Comparison of ENCODE assay signal across 20 cellular contexts in the genomic region with DNA sequence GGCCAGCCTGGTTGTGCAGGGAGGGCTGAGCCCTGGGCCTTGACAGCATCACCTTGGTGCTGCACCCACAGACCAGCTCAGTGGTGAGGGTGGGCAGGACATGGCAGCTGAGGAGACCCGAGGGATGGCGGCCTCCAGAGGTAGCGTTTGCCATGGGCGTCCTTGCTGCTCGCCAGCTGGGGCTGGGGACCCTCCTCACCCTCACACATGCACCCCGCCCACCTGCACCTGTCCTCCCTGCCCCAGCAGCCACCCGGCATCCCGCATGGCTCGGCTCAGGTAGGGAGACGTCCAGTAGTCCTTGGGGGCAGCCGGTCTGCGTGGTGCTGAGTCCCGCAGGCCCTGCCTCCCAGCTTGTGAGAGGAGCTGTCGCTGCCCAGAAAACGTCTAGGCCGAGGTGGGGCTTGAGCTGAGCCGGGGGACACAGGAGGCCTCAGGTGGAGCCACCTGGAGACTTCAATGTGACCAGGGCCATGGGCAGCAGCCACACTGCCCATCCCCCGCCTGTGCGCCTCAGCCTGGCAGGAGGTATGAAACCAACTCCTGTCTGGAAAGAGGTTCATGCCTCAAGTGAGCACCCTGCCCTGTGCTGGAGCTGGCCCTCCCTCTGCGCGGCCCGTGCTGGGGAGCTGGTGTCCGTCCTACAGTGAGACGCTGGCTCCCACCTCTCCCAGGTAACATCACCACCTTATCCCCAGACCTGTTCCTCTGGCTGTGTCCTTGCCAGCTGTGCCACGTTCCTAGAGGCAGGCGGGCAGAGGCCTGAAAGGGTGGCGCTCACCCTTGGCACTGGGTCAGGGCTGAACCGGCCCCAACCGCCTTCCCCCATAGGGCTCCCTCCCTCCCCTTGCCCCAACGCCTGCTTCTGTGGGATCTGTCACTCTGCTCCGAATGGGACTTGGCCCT. TPM values are rescaled to one million over a fixed set of nuclear protein-coding genes. Genes with fewer than 3 reads are reported as not detected.
DNase-seq lines count a peak whose midpoint lies in the region; ATAC-seq and TF ChIP-seq lines count a peak whose summit lies in the region.
"Had no signal": no experiment of that assay in that cellular context is flagged by ENCODE, and none has a peak within 500 bp of the region (broad histone marks: within the 10 kb centered on the region; RNA-seq: fewer than 3 reads in every experiment).

No MANE protein-coding gene starts in this region.

- H3K4me3 ChIP-seq in thyroid gland (replicated peaks in 1 of 3) = no peak overlapping the region
- H3K4me3 ChIP-seq: heart left ventricle, Peyer's patch, psoas muscle, tibial artery had no signal

- H3K36me3 Mint-ChIP-seq in activated T-cell treated with anti-CD3 and anti-CD28 coated beads, Interleukin-2, amount 50 U/mL, for 4 hours (ENCODE audit: insufficient read depth) = no peaks in the 10 kb centered on the region
- peaks cover 0 to 3% of the 10 kb centered on the region in 2 donors for H3K36me3 Mint-ChIP-seq in activated T-cell treated with anti-CD3 and anti-CD28 coated beads, Interleukin-2, amount 50 U/mL, for 72 hours (ENCODE audit: insufficient read depth in 2 of 2)
- H3K36me3 Mint-ChIP-seq in effector memory CD8-positive, alpha-beta T cell (ENCODE audit: insufficient read depth) = peaks cover 5% of the 10 kb centered on the region
- H3K36me3 Mint-ChIP-seq: natural killer cell had no signal

- H3K36me3 ChIP-seq in thyroid gland = no peaks in the 10 kb centered on the region
- H3K36me3 ChIP-seq: heart left ventricle, Peyer's patch, tibial artery had no signal

- peak; percentile 2 for DNase-seq in activated T-cell treated with anti-CD3 and anti-CD28 coated beads, Interleukin-2, amount 50 U/mL, for 4 hours
- no peak for DNase-seq in activated T-cell treated with anti-CD3 and anti-CD28 coated beads, Interleukin-2, amount 50 U/mL, for 72 hours
- DNase-seq in RPMI8226 (peak; percentile 47), left lobe of liver (ENCODE audit: low spot score) (peak; percentile 83), thyroid gland (peak; percentile 91 to 95)
- DNase-seq in effector memory CD8-positive, alpha-beta T cell = no peak
- DNase-seq: activated CD4-positive, alpha-beta T cell treated with anti-CD3 and anti-CD28 coated beads for 36 hours; activated gamma-delta T cell treated with Interleukin-2 at 50 U/mL for 16 hours; cerebellar nuclear complex; H7; mesendoderm; natural killer cell; Peyer's patch; tibial artery had no signal

- H3K4me1 ChIP-seq in thyroid gland = peaks cover 35 to 42% of the 10 kb centered on the region in 2 donors

- peaks cover 3% of the 10 kb centered on the region for H3K27me3 Mint-ChIP-seq in activated T-cell treated with anti-CD3 and anti-CD28 coated beads, Interleukin-2, amount 50 U/mL, for 4 hours (ENCODE audit: low read depth)
- no peaks in the 10 kb centered on the region for H3K27me3 Mint-ChIP-seq in activated T-cell treated with anti-CD3 and anti-CD28 coated beads, Interleukin-2, amount 50 U/mL, for 72 hours (ENCODE audit: low read depth)
- H3K27me3 Mint-ChIP-seq in effector memory CD8-positive, alpha-beta T cell = peaks cover 0 to 22% of the 10 kb centered on the region in 2 donors

- ATAC-seq in activated T-cell treated with anti-CD3 and anti-CD28 coated beads, Interleukin-2, amount 50 U/mL, for 4 hours = no peak
- ATAC-seq in activated T-cell treated with anti-CD3 and anti-CD28 coated beads, Interleukin-2, amount 50 U/mL, for 72 hours (replicated peaks in 1 of 2) = no peak
- ATAC-seq in left lobe of liver (peak; percentile 63), HG02840 (IDR thresholded peaks at IDR 0.05; ENCODE audit: low FRiP score, unreplicated experiment) (no peak), HG03095 (IDR thresholded peaks at IDR 0.05; ENCODE audit: unreplicated experiment) (no peak)
- no peak for ATAC-seq in effector memory CD8-positive, alpha-beta T cell (replicated peaks)
- ATAC-seq: activated CD4-positive, alpha-beta T cell treated with anti-CD3 and anti-CD28 coated beads for 36 hours; natural killer cell; psoas muscle; stimulated activated effector memory CD8-positive, alpha-beta T cell treated with anti-CD3 and anti-CD28 coated beads, Interleukin-12 subunit alpha, Interleukin-12 subunit beta, amount 100 ng/mL, for 72 hours had no signal

- H3K27me3 ChIP-seq in thyroid gland = no peaks in the 10 kb centered on the region
- H3K27me3 ChIP-seq: Peyer's patch had no signal

- H3K4me1 Mint-ChIP-seq in activated T-cell treated with anti-CD3 and anti-CD28 coated beads, Interleukin-2, amount 50 U/mL, for 4 hours (ENCODE audit: low read depth) = peaks cover 15% of the 10 kb centered on the region
- peaks cover 8% of the 10 kb centered on the region for H3K4me1 Mint-ChIP-seq in activated T-cell treated with anti-CD3 and anti-CD28 coated beads, Interleukin-2, amount 50 U/mL, for 72 hours (ENCODE audit: low read depth)
- peaks cover 13 to 18% of the 10 kb centered on the region in 2 donors for H3K4me1 Mint-ChIP-seq in effector memory CD8-positive, alpha-beta T cell (ENCODE audit: low read depth in 2 of 2)

- no peak overlapping the region for H3K27ac Mint-ChIP-seq in activated T-cell treated with anti-CD3 and anti-CD28 coated beads, Interleukin-2, amount 50 U/mL, for 72 hours
- H3K27ac Mint-ChIP-seq in effector memory CD8-positive, alpha-beta T cell = no peak overlapping the region
- H3K27ac Mint-ChIP-seq: activated CD4-positive, alpha-beta T cell treated with anti-CD3 and anti-CD28 coated beads for 36 hours; natural killer cell had no signal

- no peak for TF ChIP-seq CTCF in thyroid gland (IDR thresholded peaks at IDR 0.05)

- no peaks in the 10 kb centered on the region for H3K9me3 ChIP-seq in thyroid gland
- H3K9me3 ChIP-seq: heart left ventricle, Peyer's patch, psoas muscle, tibial artery had no signal

- H3K27ac ChIP-seq in thyroid gland = peak overlapping the region; percentile 53 to 83 (median 77)
- H3K27ac ChIP-seq: Peyer's patch, psoas muscle, tibial artery had no signal

- H3K9me3 Mint-ChIP-seq in activated T-cell treated with anti-CD3 and anti-CD28 coated beads, Interleukin-2, amount 50 U/mL, for 4 hours = no peaks in the 10 kb centered on the region
- H3K9me3 Mint-ChIP-seq in activated T-cell treated with anti-CD3 and anti-CD28 coated beads, Interleukin-2, amount 50 U/mL, for 72 hours = no peaks in the 10 kb centered on the region
- no peaks in the 10 kb centered on the region for H3K9me3 Mint-ChIP-seq in effector memory CD8-positive, alpha-beta T cell
- H3K9me3 Mint-ChIP-seq: CD4-positive, alpha-beta memory T cell; natural killer cell; stimulated activated effector memory CD8-positive, alpha-beta T cell treated with anti-CD3 and anti-CD28 coated beads, Interleukin-12 subunit alpha, Interleukin-12 subunit beta, amount 100 ng/mL, for 72 hours had no signal

- 63 to 69% methylated on average over 14 to 17 of the region's 31 CpGs for WGBS in thyroid gland, 2 donors

- H3K4me3 Mint-ChIP-seq in activated T-cell treated with anti-CD3 and anti-CD28 coated beads, Interleukin-2, amount 50 U/mL, for 4 hours = no peak overlapping the region
- no peak overlapping the region for H3K4me3 Mint-ChIP-seq in activated T-cell treated with anti-CD3 and anti-CD28 coated beads, Interleukin-2, amount 50 U/mL, for 72 hours
- H3K4me3 Mint-ChIP-seq in effector memory CD8-positive, alpha-beta T cell = no peak overlapping the region
- H3K4me3 Mint-ChIP-seq: activated CD4-positive, alpha-beta T cell treated with anti-CD3 and anti-CD28 coated beads for 36 hours; CD4-positive, alpha-beta memory T cell; natural killer cell; stimulated activated effector memory CD8-positive, alpha-beta T cell treated with anti-CD3 and anti-CD28 coated beads, Interleukin-12 subunit alpha, Interleukin-12 subunit beta, amount 100 ng/mL, for 72 hours had no signal

- TF ChIP-seq POLR2A in thyroid gland (IDR thresholded peaks at IDR 0.05) = peak in 1 of 2 donors; percentile 35

- intact Hi-C loops in thyroid gland (cut with DNase I) = no loop called here

RNA-seq across cellular contexts. Expression of a gene that starts 3.3 kb away (rescaled TPM):
- 10 to 100 TPM; 91.3 to 95.0 (median 93.4) TPM for total RNA-seq in activated T-cell treated with anti-CD3 and anti-CD28 coated beads, Interleukin-2, amount 50 U/mL, for 4 hours
- total RNA-seq in activated T-cell treated with anti-CD3 and anti-CD28 coated beads, Interleukin-2, amount 50 U/mL, for 72 hours = 100 to 1,000 TPM; 108 to 125 TPM
- total RNA-seq in left lobe of liver = 25.9 TPM
- 10 to 100 TPM; 26.6 to 51.9 (median 31.5) TPM for total RNA-seq in thyroid gland

RNA-seq across cellular contexts. Expression of a gene that starts 11.9 kb away (rescaled TPM):
- 1 to 10 TPM; 1.1 to 2.9 (median 1.4) TPM for total RNA-seq in activated T-cell treated with anti-CD3 and anti-CD28 coated beads, Interleukin-2, amount 50 U/mL, for 4 hours
- total RNA-seq in activated T-cell treated with anti-CD3 and anti-CD28 coated beads, Interleukin-2, amount 50 U/mL, for 72 hours = 1 to 10 TPM; 3.8 to 8.0 TPM
- total RNA-seq in left lobe of liver (10.6 TPM), thyroid gland (10 to 100 TPM in 3 of 4 donors, 1 to 10 TPM in 1; 9.0 to 12.1 (median 10.9) TPM)
- total RNA-seq: CD4-positive, alpha-beta memory T cell had no signal

RNA-seq across cellular contexts. Expression of a gene that starts 18.4 kb away (rescaled TPM):
- 10 to 100 TPM; 24.4 to 27.9 (median 26.9) TPM for total RNA-seq in activated T-cell treated with anti-CD3 and anti-CD28 coated beads, Interleukin-2, amount 50 U/mL, for 4 hours
- total RNA-seq in activated T-cell treated with anti-CD3 and anti-CD28 coated beads, Interleukin-2, amount 50 U/mL, for 72 hours = 10 to 100 TPM; 17.6 to 19.4 TPM
- total RNA-seq in left lobe of liver (85.2 TPM), thyroid gland (10 to 100 TPM; 20.7 to 50.6 (median 31.0) TPM)

Comparison
In these comparisons a context has a peak if more than half of its experiments do, and no peak if none do; other contexts are left out.
1. DNase-seq: peak in activated T-cell treated with anti-CD3 and anti-CD28 coated beads, Interleukin-2, amount 50 U/mL, for 4 hours (single experiment), RPMI8226 (single experiment), left lobe of liver (single experiment) and thyroid gland (2 of 2); none in activated T-cell treated with anti-CD3 and anti-CD28 coated beads, Interleukin-2, amount 50 U/mL, for 72 hours (0 of 2) and effector memory CD8-positive, alpha-beta T cell (0 of 3).